Comparison of ENCODE assay signal across 15 cellular contexts in genomic region chr10:58412502-58412961, GRCh38. TPM values are rescaled to one million over a fixed set of nuclear protein-coding genes. Genes with fewer than 3 reads are reported as not detected.
DNase-seq lines count a peak whose midpoint lies in the region; ATAC-seq and TF ChIP-seq lines count a peak whose summit lies in the region.
"Had no signal": no experiment of that assay in that cellular context is flagged by ENCODE, and none has a peak within 500 bp of the region (broad histone marks: within the 10 kb centered on the region; RNA-seq: fewer than 3 reads in every experiment).

No MANE protein-coding gene starts in this region.

- H2AFZ ChIP-seq in mesenchymal stem cell (ENCODE audit: low read depth, low read length), result no peak overlapping the region

- H3K9me3 ChIP-seq in mesenchymal stem cell (ENCODE audit: control insufficient read depth, low read length), result no peaks in the 10 kb centered on the region

- H3K79me1 ChIP-seq in mesenchymal stem cell (replicated peaks; ENCODE audit: low read length, poor library complexity, severe bottlenecking), result peaks cover 7% of the 10 kb centered on the region

- H3K4ac ChIP-seq in mesenchymal stem cell (ENCODE audit: low read depth in 1 of 2, low read length in 2 of 2), result no peak overlapping the region

- no peak overlapping the region for H4K8ac ChIP-seq in mesenchymal stem cell (ENCODE audit: low read length)

- 19% methylated on average over 1 of the region's 2 CpGs for WGBS in mesenchymal stem cell

- DNase-seq in HT1080 (ENCODE audit: low read depth), result peak; percentile 78
- DNase-seq in astrocyte of the spinal cord (ENCODE audit: low read depth, low spot score), result peak; percentile 96
- peak; percentile 51 for DNase-seq in mesenchymal stem cell
- no peak for DNase-seq in UCSD-AML1 (lab: John Stamatoyannopoulos, UW; ENCODE audit: unreplicated experiment)
- no peak for DNase-seq in activated CD4-positive, CD25-positive, alpha-beta regulatory T cell (lab: John Stamatoyannopoulos, UW)
- DNase-seq: activated naive CD4-positive, alpha-beta T cell treated with anti-CD3 and anti-CD28 coated beads, Interleukin-2, amount 50 U/mL, for 16 hours; CD8-positive, alpha-beta T cell; hippocampal formation; NCI-H526 had no signal

- TF ChIP-seq CTCF in C4-2B (conservative IDR thresholded peaks at IDR 0.05) (0 out of 2 replicates have a peak, but pooled peaks have one; percentile 4), astrocyte of the spinal cord (IDR thresholded peaks at IDR 0.05; ENCODE audit: low read depth, low read length) (peak; percentile 18)

- no peak overlapping the region for H2AK5ac ChIP-seq in mesenchymal stem cell (ENCODE audit: low read length, severe bottlenecking)

- no peak overlapping the region for H2BK120ac ChIP-seq in mesenchymal stem cell (ENCODE audit: low read depth, low read length)

- ATAC-seq in GM21381 (IDR thresholded peaks at IDR 0.05; ENCODE audit: unreplicated experiment), result no peak
- ATAC-seq in HG03354 (IDR thresholded peaks at IDR 0.05; ENCODE audit: poor library complexity, severe bottlenecking, unreplicated experiment), result no peak
- ATAC-seq: CD8-positive, alpha-beta T cell; GM12878; SK-N-SH treated with all-trans-retinoic acid at 6 μM for 48 hours had no signal

- H3K27me3 ChIP-seq in mesenchymal stem cell (ENCODE audit: control insufficient read depth in 1 of 2, insufficient read depth in 1 of 2, low read length in 2 of 2), result no peaks in the 10 kb centered on the region

- H3K4me2 ChIP-seq in mesenchymal stem cell (ENCODE audit: low read length, poor library complexity, severe bottlenecking), result no peak overlapping the region

- H2BK5ac ChIP-seq in mesenchymal stem cell (ENCODE audit: low read depth, low read length, poor library complexity, severe bottlenecking), result no peak overlapping the region

- no peak overlapping the region for H2BK12ac ChIP-seq in mesenchymal stem cell (ENCODE audit: low read length in 2 of 2)

- no peak overlapping the region for H3K23ac ChIP-seq in mesenchymal stem cell (ENCODE audit: low read length in 2 of 2)

- H3K27ac ChIP-seq in C4-2B (no peak overlapping the region), mesenchymal stem cell (ENCODE audit: low read length, poor library complexity, severe bottlenecking) (peak overlapping the region; percentile 9)
- H3K27ac ChIP-seq: HL-60 had no signal

- H3K4me3 ChIP-seq in astrocyte of the spinal cord (ENCODE audit: low read depth, low read length) (no peak overlapping the region), mesenchymal stem cell (ENCODE audit: insufficient read depth in 1 of 2, low read depth in 1 of 2, low read length in 2 of 2) (no peak overlapping the region)
- H3K4me3 ChIP-seq: GM12878 had no signal

- no peak overlapping the region for H4K91ac ChIP-seq in mesenchymal stem cell (ENCODE audit: low read length)

- H3K14ac ChIP-seq in mesenchymal stem cell (ENCODE audit: low read length in 2 of 2), result no peak overlapping the region

- no peaks in the 10 kb centered on the region for H3K36me3 ChIP-seq in mesenchymal stem cell (ENCODE audit: control insufficient read depth in 1 of 2, insufficient read depth in 2 of 2, low read depth in 1 of 2, low read length in 2 of 2)

- in situ Hi-C loops in astrocyte of the spinal cord (cut with HindIII; ENCODE audit: low sequenced_read_pairs), result no loop called here

- peaks cover 4% of the 10 kb centered on the region for H3K4me1 ChIP-seq in mesenchymal stem cell (ENCODE audit: control insufficient read depth, insufficient read depth, low read depth, low read length)

- no peak overlapping the region for H3K18ac ChIP-seq in mesenchymal stem cell (ENCODE audit: low read depth in 1 of 2, low read length in 2 of 2)

- no peak overlapping the region for H2BK15ac ChIP-seq in mesenchymal stem cell (ENCODE audit: low read depth, poor library complexity, severe bottlenecking)

- peak overlapping the region; percentile 52 for H3K9ac ChIP-seq in mesenchymal stem cell (ENCODE audit: low read length)

RNA-seq across cellular contexts. Expression of gene TFAM, which starts 27.3 kb away (rescaled TPM):
- total RNA-seq in HT1080 (2014; rRNA removed; shearing (Covaris generic)), result 137 and 141 TPM in 2 replicates
- 45.6 and 54.9 TPM in 2 replicates for polyA plus RNA-seq in HT1080 (2015; cell fraction: cytosol; rRNA removed)
- polyA plus RNA-seq in HT1080 (2015; cell fraction: nucleus; rRNA removed), result 35.0 and 35.3 TPM in 2 replicates
- 24.4 TPM for polyA plus RNA-seq in mesenchymal stem cell (2013, experiment 1 of 2)
- 23.2 TPM for polyA plus RNA-seq in mesenchymal stem cell (2013, experiment 2 of 2)

Comparison
In these comparisons a context has a peak if more than half of its experiments do, and no peak if none do; other contexts are left out.
1. DNase-seq: peak in HT1080 (single experiment), astrocyte of the spinal cord (single experiment) and mesenchymal stem cell (single experiment); none in UCSD-AML1 (single experiment) and activated CD4-positive, CD25-positive, alpha-beta regulatory T cell (0 of 4).